10 cellular contexts compared by ENCODE assay signal in genomic region chr5:66796306-66797292, GRCh38.
A peak's percentile ranks its signal among the peaks of the same experiment; 100 is the strongest.
DNase-seq lines count a peak whose midpoint lies in the region; ATAC-seq and TF ChIP-seq lines count a peak whose summit lies in the region.
"Had no signal": no experiment of that assay in that cellular context is flagged by ENCODE, and none has a peak within 500 bp of the region (broad histone marks: within the 10 kb centered on the region; RNA-seq: fewer than 3 reads in every experiment).

No MANE protein-coding gene starts in this region.

- H3K9ac ChIP-seq in PC-3 (ENCODE audit: low read length) (no peak overlapping the region), fibroblast of lung (ENCODE audit: insufficient read depth, low read length) (no peak overlapping the region)

- H3K36me3 ChIP-seq in heart right ventricle, result no peaks in the 10 kb centered on the region
- no peaks in the 10 kb centered on the region for H3K36me3 ChIP-seq in PC-3 (ENCODE audit: low read depth, low read length)
- H3K36me3 ChIP-seq in fibroblast of lung (ENCODE audit: control insufficient read depth, insufficient read depth, low read length), result no peaks in the 10 kb centered on the region
- H3K36me3 ChIP-seq in upper lobe of right lung, result no peaks in the 10 kb centered on the region

- TF ChIP-seq CTCF in heart right ventricle (IDR thresholded peaks at IDR 0.05), result peak in 8 of 9 donors; percentile 7 to 41 (median 28)
- TF ChIP-seq CTCF in PC-3 (conservative IDR thresholded peaks at IDR 0.05; ENCODE audit: low read depth, low read length), result peak; percentile 37; the same call in 1 of the 2 replicates
- TF ChIP-seq CTCF in fibroblast of lung (conservative IDR thresholded peaks at IDR 0.05 in 1 of 2, IDR thresholded peaks at IDR 0.05 in 1 of 2; ENCODE audit: low read depth in 1 of 2, low read length in 2 of 2), result peak; percentile 25 to 45
- TF ChIP-seq CTCF in upper lobe of right lung (IDR thresholded peaks at IDR 0.05), result peak; percentile 26

- no peaks in the 10 kb centered on the region for H3K9me2 ChIP-seq in PC-3 (replicated peaks; ENCODE audit: low read length)

- ATAC-seq in heart right ventricle (peak in 4 of 8 donors; percentile 42 to 52 (median 50)), Right ventricle myocardium inferior (no peak), PC-3 (peak; percentile 48; the same call in 1 of the 2 replicates), upper lobe of right lung (no peak)
- ATAC-seq: effector memory CD8-positive, alpha-beta T cell had no signal

- no peaks in the 10 kb centered on the region for H3F3A ChIP-seq in PC-3 (ENCODE audit: low read length, unreplicated experiment)

- peaks cover 0 to 5% (median 0%) of the 10 kb centered on the region in 7 donors for H3K27me3 ChIP-seq in heart right ventricle
- H3K27me3 ChIP-seq in PC-3 (ENCODE audit: low read length), result no peaks in the 10 kb centered on the region
- H3K27me3 ChIP-seq in fibroblast of lung (ENCODE audit: control insufficient read depth, insufficient read depth, low read length), result peaks cover 3% of the 10 kb centered on the region
- no peaks in the 10 kb centered on the region for H3K27me3 ChIP-seq in upper lobe of right lung

- no peaks in the 10 kb centered on the region for H3K9me3 ChIP-seq in heart right ventricle
- H3K9me3 ChIP-seq in PC-3 (ENCODE audit: low read length), result no peaks in the 10 kb centered on the region
- H3K9me3 ChIP-seq in fibroblast of lung (ENCODE audit: control insufficient read depth, insufficient read depth, low read depth, low read length), result no peaks in the 10 kb centered on the region
- no peaks in the 10 kb centered on the region for H3K9me3 ChIP-seq in upper lobe of right lung

- no peak overlapping the region for H3K4me2 ChIP-seq in PC-3 (ENCODE audit: low read length)
- no peak overlapping the region for H3K4me2 ChIP-seq in fibroblast of lung (ENCODE audit: extremely low read depth, insufficient read depth, low read length)

- CTCF ChIA-PET in PC-3 (lab: Charles Lee), result no interaction called here

- BruUV-seq in PC-3 (replicated peaks; lab: Mats Ljungman, UMichigan), result no TSS peak

- DNase-seq in heart right ventricle, result no peak
- no peak for DNase-seq in Right ventricle myocardium inferior (ENCODE audit: missing footprints)
- DNase-seq in PC-3, result peak; percentile 1
- peak; percentile 10 to 11 for DNase-seq in fibroblast of lung (ENCODE audit: low read depth in 2 of 2)
- no peak for DNase-seq in upper lobe of right lung
- no peak for DNase-seq in effector CD8-positive, alpha-beta T cell (lab: John Stamatoyannopoulos, UW)
- no peak for DNase-seq in NCI-H774 (lab: John Stamatoyannopoulos, UW)
- DNase-seq in RPMI8226, result no peak
- DNase-seq: effector memory CD8-positive, alpha-beta T cell; left cardiac atrium had no signal

- H3K79me2 ChIP-seq in PC-3 (ENCODE audit: low read length) (no peaks in the 10 kb centered on the region), fibroblast of lung (ENCODE audit: control insufficient read depth, insufficient read depth, low read length) (no peaks in the 10 kb centered on the region)

- intact Hi-C loops in heart right ventricle (cut with DNase I) (no loop called here), Right ventricle myocardium inferior (cut with DNase I) (no loop called here), PC-3 (cut with micrococcal nuclease) (no loop called here), upper lobe of right lung (cut with DNase I) (no loop called here)

- peaks cover 0 to 14% (median 5%) of the 10 kb centered on the region in 9 donors for H3K4me1 ChIP-seq in heart right ventricle
- no peaks in the 10 kb centered on the region for H3K4me1 ChIP-seq in PC-3 (ENCODE audit: insufficient read depth, low read length)
- H3K4me1 ChIP-seq in fibroblast of lung (ENCODE audit: control insufficient read depth, extremely low read depth, insufficient read depth, low read length), result no peaks in the 10 kb centered on the region
- H3K4me1 ChIP-seq in upper lobe of right lung, result no peaks in the 10 kb centered on the region

- no peaks in the 10 kb centered on the region for H4K20me1 ChIP-seq in PC-3 (ENCODE audit: low read length)
- H4K20me1 ChIP-seq in fibroblast of lung (ENCODE audit: control insufficient read depth, extremely low read depth, insufficient read depth, low read length), result no peaks in the 10 kb centered on the region

- H3K27ac ChIP-seq in heart right ventricle (no peak overlapping the region), PC-3 (ENCODE audit: low read length) (no peak overlapping the region), fibroblast of lung (ENCODE audit: insufficient read depth, low read length) (no peak overlapping the region), upper lobe of right lung (no peak overlapping the region)

- WGBS in heart right ventricle, 2 donors, result 77 to 80% methylated on average over 9 of the region's 9 CpGs

- no peak overlapping the region for H3K4me3 ChIP-seq in heart right ventricle
- H3K4me3 ChIP-seq in PC-3 (ENCODE audit: low read length), result no peak overlapping the region
- no peak overlapping the region for H3K4me3 ChIP-seq in fibroblast of lung (replicated peaks in 1 of 4; ENCODE audit: control extremely low read depth in 1 of 4, insufficient read depth in 1 of 4, low read depth in 3 of 4, low read length in 4 of 4)
- H3K4me3 ChIP-seq in upper lobe of right lung, result no peak overlapping the region

- POLR2A ChIA-PET in PC-3 (lab: Charles Lee; ENCODE audit: unreplicated experiment), result no interaction called here

- no peak overlapping the region for H2AFZ ChIP-seq in PC-3 (ENCODE audit: low read length)
- no peak overlapping the region for H2AFZ ChIP-seq in fibroblast of lung (ENCODE audit: low read length)

Comparison
In these comparisons a context has a peak if more than half of its experiments do, and no peak if none do; other contexts are left out.
1. DNase-seq: peak in PC-3 (single experiment) and fibroblast of lung (2 of 2); none in heart right ventricle (0 of 2), Right ventricle myocardium inferior (single experiment), upper lobe of right lung (single experiment), effector CD8-positive, alpha-beta T cell (single experiment), NCI-H774 (single experiment) and RPMI8226 (single experiment).
2. Peak in every context shown above with its lines, with median percentiles within 50 percentile points of each other: CTCF ChIP-seq.